In genomic region chr7:74394601-74395000, GRCh38 we compare ENCODE assay signal across 8 cellular contexts. TPM values are rescaled to one million over a fixed set of nuclear protein-coding genes. Genes with fewer than 3 reads are reported as not detected.
DNase-seq lines count a peak whose midpoint lies in the region; ATAC-seq, FAIRE-seq and TF ChIP-seq lines count a peak whose summit lies in the region.
"Not testable (repeated sequence)": the region's sequence is repeated elsewhere in the genome, so short reads cannot be mapped to it uniquely, and the experiment has no call there.

No MANE protein-coding gene starts in this region.

- DNase-seq in ELR (ENCODE audit: low read depth), result peak; percentile 51
- DNase-seq in LNCaP clone FGC (ENCODE audit: low read depth), result not testable (repeated sequence)
- peak; percentile 38 to 62 for DNase-seq in SJCRH30
- DNase-seq in brain microvascular endothelial cell, result peak; percentile 24
- peak; percentile 38 for DNase-seq in fibroblast of the aortic adventitia (ENCODE audit: low read depth)
- peak in 1 of 2 donors; percentile 24 for DNase-seq in left colon
- DNase-seq in pons (ENCODE audit: low spot score), result peak; percentile 41

- ATAC-seq in left colon, result peak; percentile 38

- H3K36me3 ChIP-seq in SJCRH30 (peaks cover 26% of the 10 kb centered on the region), brain microvascular endothelial cell (replicated peaks) (peaks cover 25% of the 10 kb centered on the region)

- peak; percentile 40 for FAIRE-seq in A204.1 (lab: Jason Lieb, UNC)

- TF ChIP-seq CTCF in LNCaP clone FGC (IDR thresholded peaks at IDR 0.05; ENCODE audit: control insufficient read depth, extremely low read depth, insufficient read depth) (peak; percentile 45), brain microvascular endothelial cell (IDR thresholded peaks at IDR 0.05; ENCODE audit: low read depth, low read length, missing control alignments) (peak; percentile 56), fibroblast of the aortic adventitia (IDR thresholded peaks at IDR 0.05; ENCODE audit: insufficient read depth, low read length) (peak; percentile 45)

- H3K9me3 ChIP-seq in SJCRH30 (replicated peaks), result not testable (repeated sequence)

- intact Hi-C loops in left colon (cut with DNase I, micrococcal nuclease), result loop anchor here (5.0 to 10.0 kb wide), 2 partner anchors 187 to 320 kb away; no protein-coding TSS in a partner anchor

- H3K27ac ChIP-seq in SJCRH30, brain microvascular endothelial cell: not testable (repeated sequence)

- not testable (repeated sequence) for H3K4me3 ChIP-seq in LNCaP clone FGC (ENCODE audit: low read depth, low read length); SJCRH30; brain microvascular endothelial cell (ENCODE audit: low read depth, low read length); fibroblast of the aortic adventitia (ENCODE audit: low read depth, low read length)

- not testable (repeated sequence) for H3K4me1 ChIP-seq in SJCRH30

- not testable (repeated sequence) for H3K27me3 ChIP-seq in SJCRH30; brain microvascular endothelial cell (replicated peaks)

- in situ Hi-C loops in brain microvascular endothelial cell (cut with HindIII; ENCODE audit: low pct_ligation_motif_present, low sequenced_read_pairs), result not testable (repeated sequence)

RNA-seq across cellular contexts. Expression of gene GTF2IRD1, which starts 59.1 kb away (rescaled TPM):
- total RNA-seq in SJCRH30 (2014; rRNA removed; shearing (Covaris generic)), result 49.3 and 58.8 TPM in 2 replicates
- total RNA-seq in fibroblast of the aortic adventitia (ENCODE audit: low replicate concordance), result 5.9 and 6.4 TPM in 2 replicates
- 10 to 100 TPM; 14.6 to 14.8 TPM for total RNA-seq in left colon
